In genomic region chr11:94171693-94172440, GRCh38 we compare ENCODE assay signal across 9 cellular contexts. TPM values are rescaled to one million over a fixed set of nuclear protein-coding genes. Genes with fewer than 3 reads are reported as not detected.
DNase-seq lines count a peak whose midpoint lies in the region; ATAC-seq and TF ChIP-seq lines count a peak whose summit lies in the region.
"Had no signal": no experiment of that assay in that cellular context is flagged by ENCODE, and none has a peak within 500 bp of the region (broad histone marks: within the 10 kb centered on the region; RNA-seq: fewer than 3 reads in every experiment).

No MANE protein-coding gene starts in this region.

- H3K36me3 Mint-ChIP-seq in H9 (ENCODE audit: insufficient read depth in 1 of 3, low read depth in 3 of 3), result peaks cover 11 to 30% (median 15%) of the 10 kb centered on the region in 3 experiments; a peak in 6 of 7 replicates
- H3K36me3 Mint-ChIP-seq in activated naive CD8-positive, alpha-beta T cell treated with anti-CD3 and anti-CD28 coated beads for 36 hours, result peaks cover 19% of the 10 kb centered on the region
- peaks cover 5 to 22% (median 15%) of the 10 kb centered on the region in 3 donors for H3K36me3 Mint-ChIP-seq in naive thymus-derived CD8-positive, alpha-beta T cell

- no peak overlapping the region for H2BK15ac ChIP-seq in H9 (ENCODE audit: low read depth, low read length)

- peaks cover 2% of the 10 kb centered on the region for H4K20me1 ChIP-seq in H9 (ENCODE audit: control insufficient read depth, insufficient read depth, insufficient read length)

- H3K9ac ChIP-seq in H9 (ENCODE audit: extremely low read depth, insufficient read length, low read length), result no peak overlapping the region

- no peaks in the 10 kb centered on the region for H3K27me3 ChIP-seq in H9 (ENCODE audit: insufficient read depth, low read length)

- TF ChIP-seq CTCF in H9 (conservative IDR thresholded peaks at IDR 0.05), result peak; percentile 93

- H3K79me1 ChIP-seq in H9 (ENCODE audit: insufficient read depth, low read depth, low read length, poor library complexity, severe bottlenecking), result peaks cover 17% of the 10 kb centered on the region

- DNase-seq in NCI-H2081 (lab: John Stamatoyannopoulos, UW) (peak; percentile 34 to 44), NCI-H2081 treated with DMSO at 0.1 percent for 48 hours (lab: John Stamatoyannopoulos, UW) (no peak), H9 (peak; percentile 73), NCI-H774 (lab: John Stamatoyannopoulos, UW) (peak; percentile 6), islet precursor cell (peak; percentile 61), superior temporal gyrus (ENCODE audit: extremely low spot score) (peak; percentile 46)
- DNase-seq in activated naive CD8-positive, alpha-beta T cell treated with anti-CD3 and anti-CD28 coated beads for 36 hours, result peak; percentile 10
- DNase-seq in naive thymus-derived CD8-positive, alpha-beta T cell, result no peak
- DNase-seq: activated naive CD8-positive, alpha-beta T cell treated with anti-CD3 and anti-CD28 coated beads, Interleukin-2, amount 10 ng/mL, durations not matched to agents 7 days and 5 days had no signal

- no peak overlapping the region for H3K14ac ChIP-seq in H9 (ENCODE audit: insufficient read depth, low read length)

- H3K27ac ChIP-seq in H9 (ENCODE audit: insufficient read length, low read depth, low read length), result no peak overlapping the region

- no peak overlapping the region for H2AFZ ChIP-seq in H9 (ENCODE audit: low read length)

- no peaks in the 10 kb centered on the region for H3K9me3 ChIP-seq in H9 (ENCODE audit: control insufficient read depth, low read depth, low read length)

- no peak overlapping the region for H4K5ac ChIP-seq in H9 (ENCODE audit: insufficient read length, low read depth, low read length)

- H3K23me2 ChIP-seq in H9 (ENCODE audit: insufficient read length, low read depth, low read length, poor library complexity, severe bottlenecking), result no peaks in the 10 kb centered on the region

- no peak overlapping the region for H2BK20ac ChIP-seq in H9 (ENCODE audit: low read depth, low read length, poor library complexity, severe bottlenecking)

- peaks cover 4% of the 10 kb centered on the region; the same call in 1 of the 2 replicates for H3K4me1 ChIP-seq in H9 (ENCODE audit: insufficient read depth, low read length)

- no peak overlapping the region for H2BK120ac ChIP-seq in H9 (ENCODE audit: low read depth, low read length, poor library complexity, severe bottlenecking)

- WGBS in H9 (ENCODE audit: extremely low coverage, insufficient read length, low lambda C conversion rate), result no CpG with 5 or more reads among the region's 8 CpGs

- H3K27ac Mint-ChIP-seq in H9, result peak overlapping the region; percentile 4 to 66 (median 38); a peak in 3 of 7 replicates
- H3K27ac Mint-ChIP-seq in activated naive CD8-positive, alpha-beta T cell treated with anti-CD3 and anti-CD28 coated beads for 36 hours, result no peak overlapping the region
- H3K27ac Mint-ChIP-seq in naive thymus-derived CD8-positive, alpha-beta T cell, result no peak overlapping the region
- H3K27ac Mint-ChIP-seq: activated naive CD8-positive, alpha-beta T cell treated with anti-CD3 and anti-CD28 coated beads, Interleukin-2, amount 10 ng/mL, durations not matched to agents 7 days and 5 days had no signal

- no peak overlapping the region for H3K56ac ChIP-seq in H9 (ENCODE audit: insufficient read length, low read depth, low read length)

- no peak overlapping the region for H3K4me2 ChIP-seq in H9 (ENCODE audit: insufficient read depth, insufficient read length, low read length)

- no peak for ATAC-seq in naive thymus-derived CD8-positive, alpha-beta T cell

- no peak overlapping the region for H2BK5ac ChIP-seq in H9 (ENCODE audit: insufficient read length, low read length)

- H4K8ac ChIP-seq in H9 (replicated peaks; ENCODE audit: insufficient read length, low read depth, low read length), result no peak overlapping the region

- no peak overlapping the region for H4K91ac ChIP-seq in H9 (ENCODE audit: insufficient read length, low read depth, low read length)

- no peak overlapping the region for H3K4ac ChIP-seq in H9 (ENCODE audit: low read depth, low read length)

- peaks cover 26% of the 10 kb centered on the region; the same call in 1 of the 2 replicates for H3K79me2 ChIP-seq in H9 (ENCODE audit: insufficient read depth, low read length)

- POLR2A ChIA-PET in naive thymus-derived CD8-positive, alpha-beta T cell (lab: Charles Lee), result no interaction called here

- H3K27me3 Mint-ChIP-seq in H9 (ENCODE audit: low read depth), result no peaks in the 10 kb centered on the region
- H3K27me3 Mint-ChIP-seq in activated naive CD8-positive, alpha-beta T cell treated with anti-CD3 and anti-CD28 coated beads for 36 hours, result no peaks in the 10 kb centered on the region
- no peaks in the 10 kb centered on the region for H3K27me3 Mint-ChIP-seq in naive thymus-derived CD8-positive, alpha-beta T cell
- H3K27me3 Mint-ChIP-seq: activated naive CD8-positive, alpha-beta T cell treated with anti-CD3 and anti-CD28 coated beads, Interleukin-2, amount 10 ng/mL, durations not matched to agents 7 days and 5 days had no signal

- no peak overlapping the region for H3K23ac ChIP-seq in H9 (ENCODE audit: insufficient read length, low read depth, low read length)

- H3K4me1 Mint-ChIP-seq in H9, result peaks cover 46 to 56% of the 10 kb centered on the region in 2 experiments
- H3K4me1 Mint-ChIP-seq in activated naive CD8-positive, alpha-beta T cell treated with anti-CD3 and anti-CD28 coated beads for 36 hours, result peaks cover 7% of the 10 kb centered on the region
- peaks cover 31 to 60% (median 48%) of the 10 kb centered on the region in 4 donors for H3K4me1 Mint-ChIP-seq in naive thymus-derived CD8-positive, alpha-beta T cell

- H3T11ph ChIP-seq in H9 (ENCODE audit: low read length), result no peak overlapping the region

- H3K9me3 Mint-ChIP-seq in H9, result no peaks in the 10 kb centered on the region
- peaks cover 2% of the 10 kb centered on the region for H3K9me3 Mint-ChIP-seq in activated naive CD8-positive, alpha-beta T cell treated with anti-CD3 and anti-CD28 coated beads for 36 hours
- H3K9me3 Mint-ChIP-seq in naive thymus-derived CD8-positive, alpha-beta T cell, result peaks cover 0 to 4% (median 0%) of the 10 kb centered on the region in 9 donors

- H2BK12ac ChIP-seq in H9 (ENCODE audit: insufficient read length, low read depth, low read length), result no peak overlapping the region

- H3K18ac ChIP-seq in H9 (ENCODE audit: insufficient read length, low read depth, low read length), result no peak overlapping the region

- H3K4me3 Mint-ChIP-seq in H9, result no peak overlapping the region
- H3K4me3 Mint-ChIP-seq in activated naive CD8-positive, alpha-beta T cell treated with anti-CD3 and anti-CD28 coated beads for 36 hours, result no peak overlapping the region
- H3K4me3 Mint-ChIP-seq in naive thymus-derived CD8-positive, alpha-beta T cell, result no peak overlapping the region
- H3K4me3 Mint-ChIP-seq: activated naive CD8-positive, alpha-beta T cell treated with anti-CD3 and anti-CD28 coated beads, Interleukin-2, amount 10 ng/mL, durations not matched to agents 7 days and 5 days had no signal

- H2AK5ac ChIP-seq in H9 (ENCODE audit: insufficient read length, low read length), result no peak overlapping the region

RNA-seq across cellular contexts. Expression of gene PANX1, which starts 43.2 kb away (rescaled TPM):
- 37.4 and 37.5 TPM in 2 replicates for total RNA-seq in H9 (2021)
- 10 to 100 TPM; 14.1 to 14.2 TPM for total RNA-seq in activated naive CD8-positive, alpha-beta T cell treated with anti-CD3 and anti-CD28 coated beads for 36 hours
- total RNA-seq in naive thymus-derived CD8-positive, alpha-beta T cell, result 1 to 10 TPM; 6.2 to 6.4 TPM
- polyA plus RNA-seq in naive thymus-derived CD8-positive, alpha-beta T cell, result 1 to 10 TPM; 4.6 to 8.7 (median 7.8) TPM

Comparison
In these comparisons a context has a peak if more than half of its experiments do, and no peak if none do; other contexts are left out.
1. DNase-seq: peak in NCI-H2081 (2 of 2), H9 (single experiment), NCI-H774 (single experiment), activated naive CD8-positive, alpha-beta T cell treated with anti-CD3 and anti-CD28 coated beads for 36 hours (single experiment), islet precursor cell (single experiment) and superior temporal gyrus (single experiment); none in NCI-H2081 treated with DMSO at 0.1 percent for 48 hours (single experiment) and naive thymus-derived CD8-positive, alpha-beta T cell (0 of 10).
2. H3K27ac Mint-ChIP-seq: peak in H9 (3 of 3); none in activated naive CD8-positive, alpha-beta T cell treated with anti-CD3 and anti-CD28 coated beads for 36 hours (single experiment) and naive thymus-derived CD8-positive, alpha-beta T cell (0 of 10).